1 cellular context compared by ENCODE assay signal in genomic region chr9:35960029-35960655, GRCh38.
TF ChIP-seq lines count a peak whose summit lies in the region.

No MANE protein-coding gene starts in this region.

TF ChIP-seq in IMR-90, 13 proteins besides CTCF, POLR2A, EP300 and RAD21 (continued from another document):
- no peak for TF ChIP-seq USF2 (IDR thresholded peaks at IDR 0.05; ENCODE audit: low read depth, low read length)
- TF ChIP-seq MAZ (IDR thresholded peaks at IDR 0.05; ENCODE audit: borderline replicate concordance, low read depth, low read length): no peak
- TF ChIP-seq RCOR1 (IDR thresholded peaks at IDR 0.05; ENCODE audit: insufficient replicate concordance, low read length): peak; percentile 24
- 0 out of 2 replicates have a peak, but pooled peaks have one; percentile 14 for TF ChIP-seq BHLHE40 (IDR thresholded peaks at IDR 0.05; ENCODE audit: low read depth, low read length)
- 0 out of 2 replicates have a peak, but pooled peaks have one; percentile 8 for TF ChIP-seq CEBPB (IDR thresholded peaks at IDR 0.05; ENCODE audit: low read depth, low read length)
- peak; percentile 32; the same call in 1 of the 2 replicates for TF ChIP-seq MAFK (IDR thresholded peaks at IDR 0.05; ENCODE audit: low read depth, low read length)
- no peak for TF ChIP-seq CHD1 (IDR thresholded peaks at IDR 0.05; ENCODE audit: low read depth, low read length)
